15 cellular contexts compared by ENCODE assay signal in genomic region chr2:172219201-172219600, GRCh38.
DNase-seq lines count a peak whose midpoint lies in the region; ATAC-seq, FAIRE-seq and TF ChIP-seq lines count a peak whose summit lies in the region.
"Had no signal": no experiment of that assay in that cellular context is flagged by ENCODE, and none has a peak within 500 bp of the region (broad histone marks: within the 10 kb centered on the region; RNA-seq: fewer than 3 reads in every experiment).

No MANE protein-coding gene starts in this region.

- no peaks in the 10 kb centered on the region for H3K36me3 ChIP-seq in K562 (ENCODE audit: control insufficient read depth, insufficient read depth, low read length)

- no TSS peak for BruUV-seq in K562 (replicated peaks; lab: Mats Ljungman, UMichigan)

- H3K9me3 ChIP-seq in A549: no peaks in the 10 kb centered on the region
- H3K9me3 ChIP-seq in K562 (replicated peaks; ENCODE audit: control insufficient read depth, insufficient read depth, low read depth, low read length): no peaks in the 10 kb centered on the region

- H3K4me2 ChIP-seq in A549: no peak overlapping the region
- H3K4me2 ChIP-seq in K562 (ENCODE audit: insufficient read depth, low read length): no peak overlapping the region

- TF ChIP-seq EP300 in A549 (IDR thresholded peaks at IDR 0.05) (no peak), K562 (IDR thresholded peaks at IDR 0.05; ENCODE audit: low read length) (no peak)

- FAIRE-seq in A549 (lab: Jason Lieb, UNC) (no peak), K562 (lab: Jason Lieb, UNC) (no peak)
- FAIRE-seq: D721Med, G401.6, H54 had no signal

- TF ChIP-seq POLR2A in A549 (IDR thresholded peaks at IDR 0.05; ENCODE audit: low read length) (no peak), K562 (conservative IDR thresholded peaks at IDR 0.05) (no peak)

- ATAC-seq in A549 (no peak), K562 (no peak)
- ATAC-seq: CD8-positive, alpha-beta T cell had no signal

- no peaks in the 10 kb centered on the region for H3K79me2 ChIP-seq in K562 (ENCODE audit: control insufficient read depth, insufficient read depth, low read length)

- H4K20me1 ChIP-seq in K562 (replicated peaks; ENCODE audit: control insufficient read depth, insufficient read depth, low read length): no peaks in the 10 kb centered on the region

- TF ChIP-seq CTCF in A549 (IDR thresholded peaks at IDR 0.05): no peak
- no peak for TF ChIP-seq CTCF in GM12865 (IDR thresholded peaks at IDR 0.05; ENCODE audit: insufficient read depth, low read depth, low read length, missing control alignments)
- no peak for TF ChIP-seq CTCF in K562 (IDR thresholded peaks at IDR 0.05 in 2 of 3, conservative IDR thresholded peaks at IDR 0.05 in 1 of 3; ENCODE audit: insufficient read depth in 2 of 3, low read depth in 1 of 3, low read length in 3 of 3)

- no peak for DNase-seq in A549 (ENCODE audit: low read depth in 1 of 2, low spot score in 1 of 2)
- DNase-seq in GM12865 (ENCODE audit: low read depth): peak; percentile 3
- DNase-seq in MV-4-11 (lab: John Stamatoyannopoulos, UW): peak; percentile 16
- no peak for DNase-seq in K562 (ENCODE audit: extremely low read depth in 1 of 4, low spot score in 3 of 4)
- DNase-seq in RPMI8226: no peak
- no peak for DNase-seq in NCI-H2029 treated with DMSO at 0.1 percent for 48 hours (lab: John Stamatoyannopoulos, UW)
- DNase-seq in NCI-H524 treated with DMSO at 0.1 percent for 48 hours (lab: John Stamatoyannopoulos, UW): no peak
- DNase-seq: CD8-positive, alpha-beta T cell; COR-L47; DMS153; DMS79 treated with DMSO at 0.1 percent for 48 hours; EL had no signal

- 68% methylated on average over 2 of the region's 2 CpGs for WGBS in A549 (ENCODE audit: missing lambda C conversion rate)
- 5% methylated on average over 2 of the region's 2 CpGs for WGBS in K562 (ENCODE audit: insufficient coverage, low coverage, missing lambda C conversion rate)

- intact Hi-C loops in K562 (cut with micrococcal nuclease): no loop called here

- no peak overlapping the region for H3K27ac ChIP-seq in A549
- no peak overlapping the region for H3K27ac ChIP-seq in K562 (ENCODE audit: extremely low read depth, low read depth, low read length)

- peaks cover 26 to 29% of the 10 kb centered on the region in 2 experiments for H3K27me3 ChIP-seq in K562 (ENCODE audit: control insufficient read depth in 2 of 2, insufficient read depth in 2 of 2, low read length in 2 of 2)

- TF ChIP-seq RAD21 in A549 (conservative IDR thresholded peaks at IDR 0.05 in 1 of 2, IDR thresholded peaks at IDR 0.05 in 1 of 2) (no peak), K562 (CRISPR knock-in tag; conservative IDR thresholded peaks at IDR 0.05 in 1 of 2, IDR thresholded peaks at IDR 0.05 in 1 of 2) (no peak)

- H3K4me1 ChIP-seq in A549 (no peaks in the 10 kb centered on the region), K562 (replicated peaks in 1 of 2; ENCODE audit: control insufficient read depth in 2 of 2, insufficient read depth in 2 of 2, low read length in 2 of 2) (no peaks in the 10 kb centered on the region)

- POLR2A ChIA-PET in A549 (lab: Yijun Ruan, JAX): no interaction called here
- POLR2A ChIA-PET in K562 (lab: Yijun Ruan, JAX): interaction anchor here (1.0 kb wide), 1 partner anchor 16 kb away, joined by 3 read pairs; no protein-coding TSS in a partner anchor

- H3K9me1 ChIP-seq in K562 (ENCODE audit: control insufficient read depth, insufficient read depth, low read length): no peaks in the 10 kb centered on the region

- H3K4me3 ChIP-seq in A549: no peak overlapping the region
- no peak overlapping the region for H3K4me3 ChIP-seq in GM12865 (ENCODE audit: low read depth, low read length)
- no peak overlapping the region for H3K4me3 ChIP-seq in K562

- CTCF ChIA-PET in A549 (lab: Yijun Ruan, JAX) (interaction anchor here (1.8 kb wide), 1 partner anchor 12 kb away, joined by 4 read pairs; no protein-coding TSS in a partner anchor), K562 (lab: Yijun Ruan, JAX; ENCODE audit: low intra/inter-chr PET ratio) (no interaction called here)

- H2AFZ ChIP-seq in K562 (ENCODE audit: low read depth, low read length): no peak overlapping the region

- in situ Hi-C loops in K562 (cut with MboI): no loop called here

- no peak overlapping the region for H3K9ac ChIP-seq in K562 (ENCODE audit: insufficient read depth in 1 of 2, low read depth in 2 of 2, low read length in 2 of 2)

TF ChIP-seq in A549, 52 proteins besides CTCF, POLR2A, EP300 and RAD21:
- TF ChIP-seq MAFK (IDR thresholded peaks at IDR 0.05; ENCODE audit: partially characterized antibody) (peak; percentile 92), ATOH8 (CRISPR knock-in tag; IDR thresholded peaks at IDR 0.05; ENCODE audit: low read depth) (no peak), NFE2L2 (conservative IDR thresholded peaks at IDR 0.05; ENCODE audit: low read length) (peak; percentile 71)

TF ChIP-seq in K562, 482 proteins besides CTCF, POLR2A, EP300 and RAD21 (continues in another document):
- TF ChIP-seq MAFF (IDR thresholded peaks at IDR 0.05; ENCODE audit: low read length) (peak; percentile 90), NR2C2 (CRISPR knock-in tag; IDR thresholded peaks at IDR 0.05) (no peak), NR2C2 (tag; IDR thresholded peaks at IDR 0.05) (no peak), SPI1 (IDR thresholded peaks at IDR 0.05; ENCODE audit: borderline replicate concordance, low read depth, low read length) (peak; percentile 59; the same call in 1 of the 2 replicates), IRF2 (CRISPR knock-in tag; IDR thresholded peaks at IDR 0.05) (no peak), ARID1B (IDR thresholded peaks at IDR 0.05) (no peak), NFE2 (IDR thresholded peaks at IDR 0.05; ENCODE audit: low read depth) (peak; percentile 80), ZNF316 (IDR thresholded peaks at IDR 0.05) (peak; percentile 93), BACH1 (tag; IDR thresholded peaks at IDR 0.05) (peak; percentile 82; the same call in 1 of the 2 replicates), C11orf30 (IDR thresholded peaks at IDR 0.05; ENCODE audit: low read depth) (peak; percentile 90), CCNT2 (IDR thresholded peaks at IDR 0.05; ENCODE audit: borderline replicate concordance, extremely low read depth, insufficient read length, low read depth, low read length) (no peak), MAFK (IDR thresholded peaks at IDR 0.05; ENCODE audit: low read length) (peak; percentile 80; the same call in 1 of the 2 replicates), FOXJ3 (CRISPR knock-in tag; IDR thresholded peaks at IDR 0.05) (no peak), MAFG (tag; conservative IDR thresholded peaks at IDR 0.05) (peak; percentile 91), MXI1 (IDR thresholded peaks at IDR 0.05; ENCODE audit: low read depth, low read length) (no peak), GATAD2A (IDR thresholded peaks at IDR 0.05) (no peak), NFE2L1 (tag; IDR thresholded peaks at IDR 0.05; ENCODE audit: borderline replicate concordance, low read depth) (peak; percentile 66; the same call in 1 of the 2 replicates), TGIF2 (CRISPR knock-in tag; IDR thresholded peaks at IDR 0.05) (no peak)

Comparison
In these comparisons a context has a peak if more than half of its experiments do, and no peak if none do; other contexts are left out.
1. DNase-seq: peak in GM12865 (single experiment) and MV-4-11 (single experiment); none in A549 (0 of 2), K562 (0 of 4), RPMI8226 (single experiment), NCI-H2029 treated with DMSO at 0.1 percent for 48 hours (single experiment) and NCI-H524 treated with DMSO at 0.1 percent for 48 hours (single experiment).
2. Of the 35 proteins assayed by ChIP-seq in both K562 and A549: peak only in K562: none; only in A549: none; in both: MAFK; in neither: 34.